Comparison of ENCODE assay signal across 8 cellular contexts in genomic region chr16:11585460-11586374, GRCh38. TPM values are rescaled to one million over a fixed set of nuclear protein-coding genes. Genes with fewer than 3 reads are reported as not detected.
DNase-seq lines count a peak whose midpoint lies in the region; TF ChIP-seq lines count a peak whose summit lies in the region.

No MANE protein-coding gene starts in this region.

- H3K27me3 ChIP-seq in Peyer's patch = no peaks in the 10 kb centered on the region
- no peaks in the 10 kb centered on the region for H3K27me3 ChIP-seq in suprapubic skin

- TF ChIP-seq EP300 in suprapubic skin (IDR thresholded peaks at IDR 0.05) = no peak

- TF ChIP-seq POLR2A in Peyer's patch (IDR thresholded peaks at IDR 0.05) = no peak
- TF ChIP-seq POLR2A in lower leg skin (IDR thresholded peaks at IDR 0.05) = no peak
- TF ChIP-seq POLR2A in suprapubic skin (IDR thresholded peaks at IDR 0.05) = no peak

- H3K36me3 ChIP-seq in Peyer's patch (no peaks in the 10 kb centered on the region), suprapubic skin (no peaks in the 10 kb centered on the region)

- TF ChIP-seq CTCF in Peyer's patch (IDR thresholded peaks at IDR 0.05) (no peak), cardiac fibroblast (IDR thresholded peaks at IDR 0.05; ENCODE audit: low read depth, low read length) (no peak), lower leg skin (IDR thresholded peaks at IDR 0.05) (no peak), suprapubic skin (IDR thresholded peaks at IDR 0.05) (no peak)

- intact Hi-C loops in lower leg skin (cut with DNase I; ENCODE audit: low total_unique reads) = no loop called here

- 14 to 29% methylated on average over 27 to 28 of the region's 28 CpGs for WGBS in lower leg skin, 2 donors
- 14% methylated on average over 25 of the region's 28 CpGs for WGBS in suprapubic skin

- H3K4me3 ChIP-seq in Peyer's patch (peak overlapping the region; percentile 62 to 99 (median 91)), cardiac fibroblast (replicated peaks in 1 of 2; ENCODE audit: low read depth in 2 of 2, low read length in 2 of 2) (peak overlapping the region; percentile 71 to 73), lower leg skin (ENCODE audit: low read depth, poor library complexity, severe bottlenecking) (peak overlapping the region; percentile 76), suprapubic skin (peak overlapping the region; percentile 92)

- H3K4me1 ChIP-seq in Peyer's patch = peaks cover 0 to 24% (median 12%) of the 10 kb centered on the region in 4 donors
- peaks cover 42% of the 10 kb centered on the region for H3K4me1 ChIP-seq in suprapubic skin

- no peaks in the 10 kb centered on the region for H3K9me3 ChIP-seq in Peyer's patch
- no peaks in the 10 kb centered on the region for H3K9me3 ChIP-seq in suprapubic skin

- DNase-seq in stimulated activated CD4-positive, alpha-beta T cell treated with anti-CD3 and anti-CD28 coated beads, Interleukin-15, amount 100 ng/mL, for 24 hours = peak; percentile 38
- DNase-seq in stimulated activated CD4-positive, alpha-beta T cell treated with anti-CD3 and anti-CD28 coated beads, Interleukin-1b, Interleukin-23, amount 100 ng/mL, for 48 hours = no peak
- DNase-seq in Peyer's patch (peak; percentile 49 to 62 (median 55)), cardiac fibroblast (ENCODE audit: low read depth in 2 of 2) (peak in 1 of 2 donors; percentile 45), lower leg skin (ENCODE audit: low spot score in 2 of 2) (no peak), suprapubic skin (ENCODE audit: low spot score in 2 of 2) (peak in 1 of 2 donors; percentile 73), SW 1271 (lab: John Stamatoyannopoulos, UW) (no peak), NCI-H2107 treated with DMSO at 0.1 percent for 48 hours (lab: John Stamatoyannopoulos, UW; ENCODE audit: unreplicated experiment) (no peak)

- H3K27ac ChIP-seq in Peyer's patch (peak overlapping the region; percentile 90 to 98 (median 94)), suprapubic skin (peak overlapping the region; percentile 96)

RNA-seq across cellular contexts. Expression of gene LITAF, which starts 1.0 kb away (rescaled TPM):
- total RNA-seq in Peyer's patch (10 to 100 TPM; 20.1 to 56.9 (median 32.3) TPM), lower leg skin (10 to 100 TPM; 54.9 to 84.2 (median 67.7) TPM), suprapubic skin (10 to 100 TPM; 48.8 to 82.2 (median 72.8) TPM)

Comparison
In these comparisons a context has a peak if more than half of its experiments do, and no peak if none do; other contexts are left out.
1. DNase-seq: peak in stimulated activated CD4-positive, alpha-beta T cell treated with anti-CD3 and anti-CD28 coated beads, Interleukin-15, amount 100 ng/mL, for 24 hours (single experiment) and Peyer's patch (3 of 3); none in stimulated activated CD4-positive, alpha-beta T cell treated with anti-CD3 and anti-CD28 coated beads, Interleukin-1b, Interleukin-23, amount 100 ng/mL, for 48 hours (single experiment), lower leg skin (0 of 2), SW 1271 (0 of 2) and NCI-H2107 treated with DMSO at 0.1 percent for 48 hours (single experiment).
2. Peak in every context shown above with its lines, with median percentiles within 50 percentile points of each other: H3K4me3 ChIP-seq.